ENCODE assay signal across 10 cellular contexts in genomic region chr7:22664988-22665798, GRCh38.
"Had no signal": no experiment of that assay in that cellular context is flagged by ENCODE, and none has a peak within 500 bp of the region (broad histone marks: within the 10 kb centered on the region; RNA-seq: fewer than 3 reads in every experiment).

No MANE protein-coding gene starts in this region.

- H3K9me3 Mint-ChIP-seq: stimulated activated effector memory CD8-positive, alpha-beta T cell treated with anti-CD3 and anti-CD28 coated beads, Interleukin-12 subunit alpha, Interleukin-12 subunit beta, amount 100 ng/mL, for 72 hours had no signal

- H3K9ac ChIP-seq: parathyroid adenoma had no signal

- H3K27me3 ChIP-seq: cardiac muscle cell, dorsolateral prefrontal cortex, tibial nerve had no signal

- H3K27ac Mint-ChIP-seq: stimulated activated effector memory CD8-positive, alpha-beta T cell treated with anti-CD3 and anti-CD28 coated beads, Interleukin-12 subunit alpha, Interleukin-12 subunit beta, amount 100 ng/mL, for 72 hours had no signal

- H3K79me2 ChIP-seq: parathyroid adenoma had no signal

- H3K4me3 ChIP-seq: cardiac muscle cell, dorsolateral prefrontal cortex, tibial nerve had no signal

- DNase-seq: activated naive CD4-positive, alpha-beta T cell treated with anti-CD3 and anti-CD28 coated beads, Interleukin-2, amount 50 U/mL, for 16 hours; dorsolateral prefrontal cortex had no signal

- FAIRE-seq: TTC549 had no signal

- H2AFZ ChIP-seq: parathyroid adenoma had no signal

- H3K27ac ChIP-seq: cardiac muscle cell, dorsolateral prefrontal cortex, parathyroid adenoma, tibial nerve had no signal

- H3K36me3 ChIP-seq: cardiac muscle cell, tibial nerve had no signal

- H3K4me1 ChIP-seq: parathyroid adenoma, tibial nerve had no signal

- ATAC-seq: esophagus mucosa; left lobe of liver; naive thymus-derived CD4-positive, alpha-beta T cell; stimulated activated effector memory CD8-positive, alpha-beta T cell treated with anti-CD3 and anti-CD28 coated beads, Interleukin-12 subunit alpha, Interleukin-12 subunit beta, amount 100 ng/mL, for 72 hours had no signal

- H3K36me3 Mint-ChIP-seq: stimulated activated effector memory CD8-positive, alpha-beta T cell treated with anti-CD3 and anti-CD28 coated beads, Interleukin-12 subunit alpha, Interleukin-12 subunit beta, amount 100 ng/mL, for 72 hours had no signal

- H3K4me3 Mint-ChIP-seq: naive thymus-derived CD4-positive, alpha-beta T cell; stimulated activated effector memory CD8-positive, alpha-beta T cell treated with anti-CD3 and anti-CD28 coated beads, Interleukin-12 subunit alpha, Interleukin-12 subunit beta, amount 100 ng/mL, for 72 hours had no signal

- H3K9me3 ChIP-seq: tibial nerve had no signal
